11 cellular contexts compared by ENCODE assay signal in genomic region chr17:76276461-76277299, GRCh38. TPM values are rescaled to one million over a fixed set of nuclear protein-coding genes. Genes with fewer than 3 reads are reported as not detected.
A peak's percentile ranks its signal among the peaks of the same experiment; 100 is the strongest.
DNase-seq lines count a peak whose midpoint lies in the region; ATAC-seq, FAIRE-seq and TF ChIP-seq lines count a peak whose summit lies in the region.
"Had no signal": no experiment of that assay in that cellular context is flagged by ENCODE, and none has a peak within 500 bp of the region (broad histone marks: within the 10 kb centered on the region; RNA-seq: fewer than 3 reads in every experiment).

No MANE protein-coding gene starts in this region.

- H2BK120ac ChIP-seq in neuronal stem cell (ENCODE audit: low read depth, low read length), result no peak overlapping the region

- DNase-seq in activated CD4-positive, alpha-beta T cell treated with anti-CD3 and anti-CD28 coated beads, Interleukin-2, amount 10 ng/mL, durations not matched to agents 24 days and 14 days, result peak; percentile 62
- no peak for DNase-seq in activated CD4-positive, alpha-beta T cell treated with anti-CD3 and anti-CD28 coated beads, Interleukin-2, amount 50 U/mL, for 4 hours
- DNase-seq in K562 (ENCODE audit: extremely low read depth in 1 of 4, low spot score in 3 of 4), result peak in 1 of 4 experiments; percentile 47
- no peak for DNase-seq in neuronal stem cell (ENCODE audit: low spot score)
- no peak for DNase-seq in GM10266 (ENCODE audit: extremely low spot score)
- DNase-seq: NCI-H1105 treated with DMSO at 0.1 percent for 48 hours, uterus had no signal

- H3K27me3 ChIP-seq in K562 (ENCODE audit: control insufficient read depth in 2 of 2, insufficient read depth in 2 of 2, low read length in 2 of 2), result no peaks in the 10 kb centered on the region
- no peaks in the 10 kb centered on the region for H3K27me3 ChIP-seq in neuronal stem cell (ENCODE audit: control insufficient read depth in 3 of 3, insufficient read depth in 3 of 3, low read depth in 1 of 3, low read length in 3 of 3)
- H3K27me3 ChIP-seq: uterus had no signal

- H2AFZ ChIP-seq in K562 (ENCODE audit: low read depth, low read length) (no peak overlapping the region), neuronal stem cell (ENCODE audit: low read length) (no peak overlapping the region)

- in situ Hi-C loops in K562 (cut with MboI), result no loop called here

- TF ChIP-seq POLR2A in K562 (conservative IDR thresholded peaks at IDR 0.05), result no peak

- H3K9me3 ChIP-seq in K562 (replicated peaks; ENCODE audit: control insufficient read depth, insufficient read depth, low read depth, low read length) (no peaks in the 10 kb centered on the region), neuronal stem cell (replicated peaks in 1 of 2; ENCODE audit: control insufficient read depth in 2 of 2, insufficient read depth in 1 of 2, low read depth in 1 of 2, low read length in 2 of 2) (peaks cover 0 to 3% of the 10 kb centered on the region in 2 donors)
- H3K9me3 ChIP-seq: uterus had no signal

- peak overlapping the region; percentile 56; the same call in 2 of the 3 replicates for H3K27ac ChIP-seq in K562 (ENCODE audit: extremely low read depth, low read depth, low read length)
- H3K27ac ChIP-seq in neuronal stem cell (replicated peaks; ENCODE audit: low read length), result no peak overlapping the region
- H3K27ac ChIP-seq: uterus had no signal

- H3K36me3 ChIP-seq in K562 (ENCODE audit: control insufficient read depth, insufficient read depth, low read length), result peaks cover 2% of the 10 kb centered on the region; the same call in 1 of the 3 replicates
- H3K36me3 ChIP-seq in neuronal stem cell (replicated peaks in 1 of 2; ENCODE audit: control insufficient read depth in 2 of 2, insufficient read depth in 2 of 2, low read length in 2 of 2), result peaks cover 4 to 12% of the 10 kb centered on the region in 2 donors
- H3K36me3 ChIP-seq: uterus had no signal

- H3K14ac ChIP-seq in neuronal stem cell (ENCODE audit: low read length), result peak overlapping the region; percentile 89

- no peak overlapping the region for H2BK5ac ChIP-seq in neuronal stem cell (ENCODE audit: low read length)

- no peak for TF ChIP-seq EP300 in K562 (IDR thresholded peaks at IDR 0.05; ENCODE audit: low read length)

- POLR2A ChIA-PET in K562 (lab: Yijun Ruan, JAX), result interaction anchor here (1.8 to 10.6 kb wide), 3 partner anchors 10 to 154 kb away, joined by 4 to 157 read pairs (median 12); no protein-coding TSS in a partner anchor

- FAIRE-seq in K562 (lab: Jason Lieb, UNC), result peak; percentile 77

- H4K20me1 ChIP-seq in K562 (replicated peaks; ENCODE audit: control insufficient read depth, insufficient read depth, low read length), result no peaks in the 10 kb centered on the region

- CTCF ChIA-PET in K562 (lab: Yijun Ruan, JAX; ENCODE audit: low intra/inter-chr PET ratio), result interaction anchor here (0.9 kb wide), 1 partner anchor 156 kb away, joined by 3 read pairs; no protein-coding TSS in a partner anchor

- WGBS in K562 (ENCODE audit: insufficient coverage, low coverage, missing lambda C conversion rate), result 63% methylated on average over 19 of the region's 19 CpGs
- WGBS in neuronal stem cell (ENCODE audit: extremely low coverage in 2 of 2, insufficient read length in 2 of 2, insufficient replicate concordance in 1 of 2), 2 donors, result no CpG with 5 or more reads among the region's 19 CpGs

- H3K4me1 Mint-ChIP-seq in activated CD4-positive, alpha-beta T cell treated with anti-CD3 and anti-CD28 coated beads, Interleukin-2, amount 10 ng/mL, durations not matched to agents 24 days and 14 days, result peaks cover 24% of the 10 kb centered on the region
- H3K4me1 Mint-ChIP-seq in IgD-negative memory B cell, result peaks cover 21 to 25% (median 22%) of the 10 kb centered on the region in 3 donors

- no peaks in the 10 kb centered on the region for H3K9me3 Mint-ChIP-seq in activated CD4-positive, alpha-beta T cell treated with anti-CD3 and anti-CD28 coated beads, Interleukin-2, amount 10 ng/mL, durations not matched to agents 24 days and 14 days
- H3K9me3 Mint-ChIP-seq in IgD-negative memory B cell, result no peaks in the 10 kb centered on the region

- H3K9ac ChIP-seq in K562 (ENCODE audit: insufficient read depth in 1 of 2, low read depth in 2 of 2, low read length in 2 of 2), result peak overlapping the region; percentile 25 to 83; a peak in 3 of 4 replicates
- H3K9ac ChIP-seq in neuronal stem cell (ENCODE audit: low read depth, low read length, poor library complexity), result no peak overlapping the region

- H3K79me2 ChIP-seq in K562 (ENCODE audit: control insufficient read depth, insufficient read depth, low read length), result no peaks in the 10 kb centered on the region

- H4K91ac ChIP-seq in neuronal stem cell (ENCODE audit: low read depth, low read length, poor library complexity), result no peak overlapping the region

- H3K18ac ChIP-seq in neuronal stem cell (ENCODE audit: low read length), result peak overlapping the region; percentile 35

- ATAC-seq in K562 (no peak), HG03520 (IDR thresholded peaks at IDR 0.05; ENCODE audit: unreplicated experiment) (no peak), HG02798 (IDR thresholded peaks at IDR 0.05; ENCODE audit: poor library complexity, unreplicated experiment) (no peak)
- ATAC-seq: Panc1 had no signal

- H3K4me3 Mint-ChIP-seq in activated CD4-positive, alpha-beta T cell treated with anti-CD3 and anti-CD28 coated beads, Interleukin-2, amount 10 ng/mL, durations not matched to agents 24 days and 14 days, result no peak overlapping the region
- peak overlapping the region in 3 of 4 donors; percentile 20 to 49 (median 37) for H3K4me3 Mint-ChIP-seq in IgD-negative memory B cell

- H4K8ac ChIP-seq in neuronal stem cell (ENCODE audit: low read depth, low read length), result no peak overlapping the region

- H3K27ac Mint-ChIP-seq in activated CD4-positive, alpha-beta T cell treated with anti-CD3 and anti-CD28 coated beads, Interleukin-2, amount 10 ng/mL, durations not matched to agents 24 days and 14 days, result peak overlapping the region; percentile 60
- H3K27ac Mint-ChIP-seq in IgD-negative memory B cell, result peak overlapping the region; percentile 76 to 97 (median 90)

- no peaks in the 10 kb centered on the region for H3K27me3 Mint-ChIP-seq in activated CD4-positive, alpha-beta T cell treated with anti-CD3 and anti-CD28 coated beads, Interleukin-2, amount 10 ng/mL, durations not matched to agents 24 days and 14 days
- H3K27me3 Mint-ChIP-seq in IgD-negative memory B cell, result peaks cover 1% of the 10 kb centered on the region

- TF ChIP-seq RAD21 in K562 (CRISPR knock-in tag; conservative IDR thresholded peaks at IDR 0.05 in 1 of 2, IDR thresholded peaks at IDR 0.05 in 1 of 2), result no peak

- H2BK15ac ChIP-seq in neuronal stem cell (ENCODE audit: low read length), result no peak overlapping the region

- intact Hi-C loops in activated CD4-positive, alpha-beta T cell treated with anti-CD3 and anti-CD28 coated beads, Interleukin-2, amount 10 ng/mL, durations not matched to agents 24 days and 14 days (cut with micrococcal nuclease), result loop anchor here (5.0 kb wide), 1 partner anchor 134 kb away; the partner anchor contains the start of gene FOXJ1
- intact Hi-C loops in K562 (cut with micrococcal nuclease), result loop anchor here (5.0 kb wide), 1 partner anchor 259 kb away; no protein-coding TSS in a partner anchor

- H2BK12ac ChIP-seq in neuronal stem cell (ENCODE audit: low read length), result no peak overlapping the region

- H3K4me3 ChIP-seq in K562 (no peak overlapping the region), neuronal stem cell (ENCODE audit: low read length in 2 of 2) (no peak overlapping the region)
- H3K4me3 ChIP-seq: uterus had no signal

- peaks cover 10% of the 10 kb centered on the region for H3K79me1 ChIP-seq in neuronal stem cell (ENCODE audit: low read depth, low read length)

- no TSS peak for BruUV-seq in K562 (replicated peaks; lab: Mats Ljungman, UMichigan)

- H3K4ac ChIP-seq in neuronal stem cell (ENCODE audit: low read length), result no peak overlapping the region

- no peaks in the 10 kb centered on the region for H3K9me1 ChIP-seq in K562 (ENCODE audit: control insufficient read depth, insufficient read depth, low read length)

- H2AK5ac ChIP-seq in neuronal stem cell (ENCODE audit: low read depth, low read length), result no peak overlapping the region

- peaks cover 12 to 89% of the 10 kb centered on the region in 2 experiments; a peak in 4 of 5 replicates for H3K4me1 ChIP-seq in K562 (replicated peaks in 1 of 2; ENCODE audit: control insufficient read depth in 2 of 2, insufficient read depth in 2 of 2, low read length in 2 of 2)
- peaks cover 7 to 10% of the 10 kb centered on the region in 2 donors for H3K4me1 ChIP-seq in neuronal stem cell (ENCODE audit: control insufficient read depth in 2 of 2, insufficient read depth in 1 of 2, low read depth in 1 of 2, low read length in 2 of 2)

- H3K36me3 Mint-ChIP-seq in activated CD4-positive, alpha-beta T cell treated with anti-CD3 and anti-CD28 coated beads, Interleukin-2, amount 10 ng/mL, durations not matched to agents 24 days and 14 days (ENCODE audit: low read depth), result no peaks in the 10 kb centered on the region
- H3K36me3 Mint-ChIP-seq in IgD-negative memory B cell, result no peaks in the 10 kb centered on the region

- no peak overlapping the region for H3K23ac ChIP-seq in neuronal stem cell (ENCODE audit: low read depth, low read length, poor library complexity)

- TF ChIP-seq CTCF in K562 (IDR thresholded peaks at IDR 0.05 in 2 of 3, conservative IDR thresholded peaks at IDR 0.05 in 1 of 3; ENCODE audit: insufficient read depth in 2 of 3, low read depth in 1 of 3, low read length in 3 of 3) (no peak), GM10266 (IDR thresholded peaks at IDR 0.05; ENCODE audit: control insufficient read depth, insufficient read depth, low read depth, missing control alignments) (no peak)

- no peak overlapping the region; the same call in 1 of the 2 replicates for H3K4me2 ChIP-seq in K562 (ENCODE audit: insufficient read depth, low read length)
- no peak overlapping the region for H3K4me2 ChIP-seq in neuronal stem cell (ENCODE audit: insufficient read depth, low read length, poor library complexity, severe bottlenecking)

RNA-seq across cellular contexts. Expression of gene UBALD2, which starts 11.5 kb away (rescaled TPM):
- total RNA-seq in activated CD4-positive, alpha-beta T cell treated with anti-CD3 and anti-CD28 coated beads, Interleukin-2, amount 10 ng/mL, durations not matched to agents 24 days and 14 days, result 184 and 189 TPM in 2 replicates
- polyA plus RNA-seq in IgD-negative memory B cell (4.3 TPM), K562 (2011; rRNA removed) (46.6 and 79.6 TPM in 2 replicates), K562 (2014; fragmentation: Illumina TruSeq; extraction: Trizol) (17.4 and 39.3 TPM in 2 replicates), K562 (2014; fragmentation: Nextera tagmentation; extraction: Ambion mirVana) (1 to 10 TPM; 2.3 to 3.9 TPM), K562 (2014; rRNA removed) (40.6 and 46.5 TPM in 2 replicates)
- total RNA-seq in K562 (2011; cell fraction: chromatin; rRNA removed; ENCODE audit: low replicate concordance), result 10.6 and 25.5 TPM in 2 replicates
- 27.3 and 33.0 TPM in 2 replicates for total RNA-seq in K562 (2011; cell fraction: nucleolus; rRNA removed)
- total RNA-seq in K562 (2011; cell fraction: nucleoplasm; rRNA removed), result 22.7 and 24.3 TPM in 2 replicates
- total RNA-seq in K562 (2014; rRNA removed) (43.1 and 52.7 TPM in 2 replicates), K562 (2014; rRNA removed; fragmentation: Illumina TruSeq; extraction: Trizol) (5.8 and 7.6 TPM in 2 replicates), K562 (2015; rRNA removed; fragmentation: Illumina TruSeq; extraction: Trizol) (21.9 and 25.3 TPM in 2 replicates), K562 (2021) (85.3 and 94.1 TPM in 2 replicates)
- polyA plus RNA-seq in K562 (2011; cell fraction: cytosol; rRNA removed), result 34.5 and 74.0 TPM in 2 replicates
- 55.6 and 56.6 TPM in 2 replicates for polyA plus RNA-seq in K562 (2011; cell fraction: nucleus; rRNA removed)
- polyA plus RNA-seq in K562 (2012), result 62.8 and 75.4 TPM in 2 replicates
- polyA minus RNA-seq in K562 (2011; rRNA and poly(A)+ RNA removed), result 8.0 and 8.5 TPM in 2 replicates
- 32.8 and 59.0 TPM in 2 replicates for polyA minus RNA-seq in K562 (2011; cell fraction: cytosol; rRNA and poly(A)+ RNA removed)
- 8.1 and 9.6 TPM in 2 replicates for polyA minus RNA-seq in K562 (2011; cell fraction: nucleus; rRNA and poly(A)+ RNA removed)
- polyA plus RNA-seq in neuronal stem cell (2013, experiment 1 of 2), result 43.3 TPM
- polyA plus RNA-seq in neuronal stem cell (2013, experiment 2 of 2), result 46.8 TPM

RNA-seq across cellular contexts. Expression of gene QRICH2, which starts 31.4 kb away (rescaled TPM):
- 2.2 and 2.5 TPM in 2 replicates for total RNA-seq in activated CD4-positive, alpha-beta T cell treated with anti-CD3 and anti-CD28 coated beads, Interleukin-2, amount 10 ng/mL, durations not matched to agents 24 days and 14 days
- polyA plus RNA-seq in IgD-negative memory B cell (0.14 TPM), K562 (2011; rRNA removed) (0.46 and 1.3 TPM in 2 replicates), K562 (2014; fragmentation: Illumina TruSeq; extraction: Trizol) (0.40 and 0.61 TPM in 2 replicates), K562 (2014; fragmentation: Nextera tagmentation; extraction: Ambion mirVana) (under 1 TPM; 0.03 to 0.07 TPM), K562 (2014; rRNA removed) (0.81 and 1.2 TPM in 2 replicates)
- total RNA-seq in K562 (2011; cell fraction: chromatin; rRNA removed; ENCODE audit: low replicate concordance), result 4.4 and 9.4 TPM in 2 replicates
- total RNA-seq in K562 (2011; cell fraction: nucleolus; rRNA removed), result 3.3 and 4.1 TPM in 2 replicates
- 2.4 TPM in 2 replicates for total RNA-seq in K562 (2011; cell fraction: nucleoplasm; rRNA removed)
- total RNA-seq in K562 (2014; rRNA removed) (1.3 and 1.5 TPM in 2 replicates), K562 (2014; rRNA removed; fragmentation: Illumina TruSeq; extraction: Trizol) (0.89 and 1.1 TPM in 2 replicates), K562 (2015; rRNA removed; fragmentation: Illumina TruSeq; extraction: Trizol) (1.6 and 2.0 TPM in 2 replicates), K562 (2021) (1.4 and 2.0 TPM in 2 replicates)
- 0.82 and 1.0 TPM in 2 replicates for polyA plus RNA-seq in K562 (2011; cell fraction: cytosol; rRNA removed)
- 3.4 and 4.1 TPM in 2 replicates for polyA plus RNA-seq in K562 (2011; cell fraction: nucleus; rRNA removed)
- polyA plus RNA-seq in K562 (2012), result 1.5 and 13.0 TPM in 2 replicates
- polyA minus RNA-seq in K562 (2011; rRNA and poly(A)+ RNA removed), result 6.7 and 10.1 TPM in 2 replicates
- polyA minus RNA-seq in K562 (2011; cell fraction: cytosol; rRNA and poly(A)+ RNA removed), result 1.8 and 2.2 TPM in 2 replicates
- polyA minus RNA-seq in K562 (2011; cell fraction: nucleus; rRNA and poly(A)+ RNA removed), result 1.1 and 2.2 TPM in 2 replicates
- polyA plus RNA-seq in neuronal stem cell (2013, experiment 1 of 2), result 1.8 TPM
- 1.6 TPM for polyA plus RNA-seq in neuronal stem cell (2013, experiment 2 of 2)

RNA-seq across cellular contexts. Expression of gene RNF157, which starts 36.4 kb away (rescaled TPM):
- total RNA-seq in activated CD4-positive, alpha-beta T cell treated with anti-CD3 and anti-CD28 coated beads, Interleukin-2, amount 10 ng/mL, durations not matched to agents 24 days and 14 days, result 35.0 and 42.4 TPM in 2 replicates
- 0.43 TPM for polyA plus RNA-seq in IgD-negative memory B cell
- total RNA-seq in K562 (2011; cell fraction: chromatin; rRNA removed; ENCODE audit: low replicate concordance), result 105 and 114 TPM in 2 replicates
- 43.7 and 60.5 TPM in 2 replicates for total RNA-seq in K562 (2011; cell fraction: nucleolus; rRNA removed)
- total RNA-seq in K562 (2011; cell fraction: nucleoplasm; rRNA removed), result 85.8 and 127 TPM in 2 replicates
- total RNA-seq in K562 (2014; rRNA removed), result 12.7 and 21.6 TPM in 2 replicates
- total RNA-seq in K562 (2014; rRNA removed; fragmentation: Illumina TruSeq; extraction: Trizol), result 16.3 and 17.9 TPM in 2 replicates
- total RNA-seq in K562 (2015; rRNA removed; fragmentation: Illumina TruSeq; extraction: Trizol), result 28.2 and 28.7 TPM in 2 replicates
- total RNA-seq in K562 (2021), result 28.6 and 29.0 TPM in 2 replicates
- 30.5 and 37.8 TPM in 2 replicates for polyA plus RNA-seq in K562 (2011; rRNA removed)
- 29.5 and 33.1 TPM in 2 replicates for polyA plus RNA-seq in K562 (2011; cell fraction: cytosol; rRNA removed)
- 28.4 and 36.3 TPM in 2 replicates for polyA plus RNA-seq in K562 (2011; cell fraction: nucleus; rRNA removed)
- 21.3 and 53.9 TPM in 2 replicates for polyA plus RNA-seq in K562 (2012)
- 29.0 and 31.7 TPM in 2 replicates for polyA plus RNA-seq in K562 (2014; fragmentation: Illumina TruSeq; extraction: Trizol)
- 10 to 100 TPM in 1 of 2 experiments, 1 to 10 TPM in 1; 8.1 to 12.7 TPM for polyA plus RNA-seq in K562 (2014; fragmentation: Nextera tagmentation; extraction: Ambion mirVana)
- 20.8 and 26.3 TPM in 2 replicates for polyA plus RNA-seq in K562 (2014; rRNA removed)
- 40.3 and 41.8 TPM in 2 replicates for polyA minus RNA-seq in K562 (2011; rRNA and poly(A)+ RNA removed)
- 30.4 and 40.2 TPM in 2 replicates for polyA minus RNA-seq in K562 (2011; cell fraction: cytosol; rRNA and poly(A)+ RNA removed)
- 13.2 and 28.3 TPM in 2 replicates for polyA minus RNA-seq in K562 (2011; cell fraction: nucleus; rRNA and poly(A)+ RNA removed)
- 28.7 TPM for polyA plus RNA-seq in neuronal stem cell (2013, experiment 1 of 2)
- 29.6 TPM for polyA plus RNA-seq in neuronal stem cell (2013, experiment 2 of 2)
